Comparison of ENCODE assay signal across 11 cellular contexts in the genomic region with DNA sequence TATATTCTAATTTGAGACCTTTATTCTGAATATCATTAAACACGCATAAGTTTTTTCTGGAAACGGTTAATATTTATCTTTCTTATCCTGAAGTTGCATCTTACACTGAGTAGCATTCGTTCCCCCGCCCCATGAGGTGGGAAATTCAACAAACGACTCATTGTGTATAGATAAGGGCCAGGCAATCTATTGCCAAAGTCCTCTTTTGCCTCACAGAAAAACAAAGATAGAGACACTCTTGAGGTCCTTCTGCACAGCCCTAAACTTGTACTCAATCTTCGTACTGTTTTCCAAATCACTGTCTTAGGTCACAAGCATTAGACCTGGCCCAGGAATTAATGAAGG.
DNase-seq lines count a peak whose midpoint lies in the region; ATAC-seq and TF ChIP-seq lines count a peak whose summit lies in the region.
"Had no signal": no experiment of that assay in that cellular context is flagged by ENCODE, and none has a peak within 500 bp of the region (broad histone marks: within the 10 kb centered on the region; RNA-seq: fewer than 3 reads in every experiment).

No MANE protein-coding gene starts in this region.

- H3K4me1 ChIP-seq in SK-N-SH (ENCODE audit: control insufficient read depth in 1 of 2, insufficient read depth in 2 of 2, low read depth in 1 of 2, low read length in 1 of 2) (peaks cover 9 to 23% of the 10 kb centered on the region in 2 experiments), left lung (peaks cover 0 to 13% of the 10 kb centered on the region in 2 donors), psoas muscle (peaks cover 35% of the 10 kb centered on the region)

- H3K36me3 ChIP-seq in SK-N-SH (replicated peaks in 1 of 2; ENCODE audit: control insufficient read depth in 1 of 2, insufficient read depth in 2 of 2, low read length in 1 of 2) (no peaks in the 10 kb centered on the region), left lung (no peaks in the 10 kb centered on the region), psoas muscle (ENCODE audit: insufficient read depth in 1 of 2, low read depth in 1 of 2) (no peaks in the 10 kb centered on the region), MG63 (peaks cover 13% of the 10 kb centered on the region)

- H3K4me2 ChIP-seq in SK-N-SH = no peak overlapping the region

- H3F3A ChIP-seq in SK-N-SH (replicated peaks; ENCODE audit: insufficient read depth) = peaks cover 11% of the 10 kb centered on the region

- peak overlapping the region; percentile 48; the same call in 1 of the 2 replicates for H2AFZ ChIP-seq in SK-N-SH (ENCODE audit: low read depth)

- H3K9ac ChIP-seq in SK-N-SH = peak overlapping the region; percentile 52; the same call in 1 of the 2 replicates

- no peak for TF ChIP-seq EP300 in SK-N-SH (IDR thresholded peaks at IDR 0.05; ENCODE audit: borderline replicate concordance in 1 of 2, low read depth in 1 of 2, low read length in 1 of 2)

- H4K20me1 ChIP-seq in SK-N-SH (ENCODE audit: insufficient read depth) = no peaks in the 10 kb centered on the region

- 85% methylated on average over 6 of the region's 6 CpGs for WGBS in SK-N-SH (ENCODE audit: low lambda C conversion rate)
- 48 to 66% (median 63%) methylated on average over 6 of the region's 6 CpGs for WGBS in psoas muscle, 3 donors

- H3K9me3 ChIP-seq in SK-N-SH (no peaks in the 10 kb centered on the region), left lung (no peaks in the 10 kb centered on the region), psoas muscle (no peaks in the 10 kb centered on the region), MG63 (no peaks in the 10 kb centered on the region)

- H3K79me2 ChIP-seq in SK-N-SH (ENCODE audit: insufficient read depth) = no peaks in the 10 kb centered on the region

- CTCF ChIA-PET in SK-N-SH (lab: Yijun Ruan, JAX) = interaction anchor here (2.9 kb wide), 1 partner anchor 95 kb away, joined by 15 read pairs; no protein-coding TSS in a partner anchor

- intact Hi-C loops in left lung (cut with DNase I) (no loop called here), psoas muscle (cut with DNase I) (loop anchor here (5.0 to 10.0 kb wide), 2 partner anchors 86 to 89 kb away; no protein-coding TSS in a partner anchor)

- POLR2A ChIA-PET in SK-N-SH (lab: Yijun Ruan, JAX) = interaction anchor here (0.5 to 1.2 kb wide), 3 partner anchors 21 to 497 kb away, joined by 3 to 4 read pairs (median 4); no protein-coding TSS in a partner anchor

- H3K4me3 ChIP-seq in SK-N-SH (ENCODE audit: low read depth in 2 of 2, low read length in 1 of 2) (no peak overlapping the region), left lung (no peak overlapping the region), psoas muscle (no peak overlapping the region), MG63 (no peak overlapping the region)

- ATAC-seq in SK-N-SH treated with all-trans-retinoic acid at 6 μM for 48 hours (no peak), left lung (peak; percentile 5), psoas muscle (no peak), GM21825 (IDR thresholded peaks at IDR 0.05; ENCODE audit: unreplicated experiment) (no peak), HG02610 (IDR thresholded peaks at IDR 0.05; ENCODE audit: unreplicated experiment) (no peak)

- TF ChIP-seq CTCF in SK-N-SH (IDR thresholded peaks at IDR 0.05) = no peak
- TF ChIP-seq CTCF in left lung (IDR thresholded peaks at IDR 0.05) = no peak
- TF ChIP-seq CTCF in psoas muscle (IDR thresholded peaks at IDR 0.05) = no peak

- H3K27ac ChIP-seq in SK-N-SH (ENCODE audit: low read depth in 2 of 2, low read length in 1 of 2) (peak overlapping the region; percentile 90 to 96), left lung (peak overlapping the region; percentile 25 to 81), psoas muscle (peak overlapping the region; percentile 82)
- H3K27ac ChIP-seq: 22Rv1 had no signal

- H3K27me3 ChIP-seq in SK-N-SH (ENCODE audit: insufficient read depth) (no peaks in the 10 kb centered on the region), left lung (peaks cover 0 to 16% of the 10 kb centered on the region in 2 donors), psoas muscle (ENCODE audit: insufficient read depth in 3 of 3, low read length in 2 of 3) (no peaks in the 10 kb centered on the region), MG63 (no peaks in the 10 kb centered on the region)

- no peak for TF ChIP-seq RAD21 in SK-N-SH (IDR thresholded peaks at IDR 0.05; ENCODE audit: low read length)

- H3K9me2 ChIP-seq in SK-N-SH = no peaks in the 10 kb centered on the region

- DNase-seq in SK-N-SH (no peak), left lung (no peak), psoas muscle (no peak), MG63 (no peak), A172 (ENCODE audit: low spot score) (no peak)
- DNase-seq: activated CD4-positive, alpha-beta T cell treated with anti-CD3 and anti-CD28 coated beads for 1 hour; activated T-cell treated with anti-CD3 and anti-CD28 coated beads, Interleukin-2, amount 50 U/mL, for 24 hours had no signal

TF ChIP-seq in SK-N-SH, 30 proteins besides CTCF, POLR2A, EP300 and RAD21 (continues in another document):
- TF ChIP-seq NRF1 (IDR thresholded peaks at IDR 0.05; ENCODE audit: low read depth, low read length) (no peak), MXI1 (IDR thresholded peaks at IDR 0.05; ENCODE audit: low read depth, low read length) (no peak), YY1 (IDR thresholded peaks at IDR 0.05; ENCODE audit: low read depth) (no peak), TAF1 (IDR thresholded peaks at IDR 0.05; ENCODE audit: borderline replicate concordance, low read depth, low read length) (no peak), MEF2A (IDR thresholded peaks at IDR 0.05; ENCODE audit: borderline replicate concordance, low read depth) (no peak), SIN3A (IDR thresholded peaks at IDR 0.05; ENCODE audit: borderline replicate concordance, low read depth, low read length) (no peak), SMC3 (IDR thresholded peaks at IDR 0.05; ENCODE audit: low read depth, low read length) (no peak)
- TF ChIP-seq, protein P1, sequence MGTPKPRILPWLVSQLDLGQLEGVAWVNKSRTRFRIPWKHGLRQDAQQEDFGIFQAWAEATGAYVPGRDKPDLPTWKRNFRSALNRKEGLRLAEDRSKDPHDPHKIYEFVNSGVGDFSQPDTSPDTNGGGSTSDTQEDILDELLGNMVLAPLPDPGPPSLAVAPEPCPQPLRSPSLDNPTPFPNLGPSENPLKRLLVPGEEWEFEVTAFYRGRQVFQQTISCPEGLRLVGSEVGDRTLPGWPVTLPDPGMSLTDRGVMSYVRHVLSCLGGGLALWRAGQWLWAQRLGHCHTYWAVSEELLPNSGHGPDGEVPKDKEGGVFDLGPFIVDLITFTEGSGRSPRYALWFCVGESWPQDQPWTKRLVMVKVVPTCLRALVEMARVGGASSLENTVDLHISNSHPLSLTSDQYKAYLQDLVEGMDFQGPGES (IDR thresholded peaks at IDR 0.05; ENCODE audit: low read depth, low read length) = no peak
- TF ChIP-seq, protein P2, sequence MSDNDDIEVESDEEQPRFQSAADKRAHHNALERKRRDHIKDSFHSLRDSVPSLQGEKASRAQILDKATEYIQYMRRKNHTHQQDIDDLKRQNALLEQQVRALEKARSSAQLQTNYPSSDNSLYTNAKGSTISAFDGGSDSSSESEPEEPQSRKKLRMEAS (IDR thresholded peaks at IDR 0.05; ENCODE audit: low read depth) = no peak
- TF ChIP-seq, protein P3, sequence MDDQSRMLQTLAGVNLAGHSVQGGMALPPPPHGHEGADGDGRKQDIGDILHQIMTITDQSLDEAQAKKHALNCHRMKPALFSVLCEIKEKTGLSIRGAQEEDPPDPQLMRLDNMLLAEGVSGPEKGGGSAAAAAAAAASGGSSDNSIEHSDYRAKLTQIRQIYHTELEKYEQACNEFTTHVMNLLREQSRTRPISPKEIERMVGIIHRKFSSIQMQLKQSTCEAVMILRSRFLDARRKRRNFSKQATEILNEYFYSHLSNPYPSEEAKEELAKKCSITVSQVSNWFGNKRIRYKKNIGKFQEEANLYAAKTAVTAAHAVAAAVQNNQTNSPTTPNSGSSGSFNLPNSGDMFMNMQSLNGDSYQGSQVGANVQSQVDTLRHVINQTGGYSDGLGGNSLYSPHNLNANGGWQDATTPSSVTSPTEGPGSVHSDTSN (IDR thresholded peaks at IDR 0.05) = no peak

TF ChIP-seq in SK-N-SH treated with all-trans-retinoic acid at 6 μM for 48 hours, 23 proteins besides CTCF, POLR2A, EP300 and RAD21:
- no peak for TF ChIP-seq ZFP30 (CRISPR knock-in tag; IDR thresholded peaks at IDR 0.05)
- TF ChIP-seq ISL1 (CRISPR knock-in tag; IDR thresholded peaks at IDR 0.05) = no peak

Comparison
In these comparisons a context has a peak if more than half of its experiments do, and no peak if none do; other contexts are left out.
1. intact Hi-C loops: an anchor here in psoas muscle (5.0 to 10.0 kb wide); none called in left lung.